ENCODE assay signal across 8 cellular contexts in the genomic region with DNA sequence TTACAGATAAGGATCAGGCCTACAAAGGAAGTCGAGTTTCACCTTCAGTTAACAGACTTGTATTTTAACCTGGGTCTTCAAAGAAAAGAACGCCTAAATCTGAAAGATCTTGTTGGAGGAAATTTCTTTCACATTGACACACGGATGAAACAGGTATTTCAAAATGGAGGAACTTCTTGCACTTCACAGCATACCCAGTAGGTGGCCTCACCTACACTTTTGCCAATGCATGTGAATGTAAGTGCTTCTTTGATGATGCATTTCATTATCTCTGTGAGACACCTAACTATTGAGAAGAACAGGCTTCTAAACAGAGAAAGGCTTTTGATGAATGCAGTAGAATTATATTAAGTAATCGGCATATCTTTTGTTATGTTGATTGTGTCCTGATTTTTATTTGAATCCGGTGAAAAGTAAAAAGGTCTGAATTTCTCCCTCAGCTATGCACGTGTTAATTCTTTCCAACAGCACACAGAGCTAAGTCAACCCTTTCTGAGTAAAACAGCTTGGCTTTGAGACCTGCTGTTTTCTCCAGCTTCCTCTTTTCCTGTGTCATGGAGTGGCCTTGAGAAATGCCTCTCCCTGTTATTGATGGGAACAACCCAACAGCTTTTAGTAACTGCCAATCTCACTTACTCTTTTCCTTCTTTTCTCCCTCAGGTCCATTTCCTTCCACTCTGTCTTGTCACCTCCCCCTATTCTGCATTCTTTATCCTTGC.
DNase-seq lines count a peak whose midpoint lies in the region; ATAC-seq, FAIRE-seq and TF ChIP-seq lines count a peak whose summit lies in the region.

No MANE protein-coding gene starts in this region.

- intact Hi-C loops in dorsolateral prefrontal cortex (cut with DNase I): no loop called here

- H3K27ac ChIP-seq in dorsolateral prefrontal cortex: no peak overlapping the region

- peak; percentile 91 for FAIRE-seq in GM19239 (lab: Jason Lieb, UNC)

- H3K4me3 ChIP-seq in dorsolateral prefrontal cortex: no peak overlapping the region

- no peaks in the 10 kb centered on the region for H3K27me3 ChIP-seq in dorsolateral prefrontal cortex

- DNase-seq in ELR (ENCODE audit: low read depth): peak; percentile 72
- peak; percentile 19 for DNase-seq in GM19239 (ENCODE audit: insufficient read length, low spot score)
- DNase-seq in NCI-H774 (lab: John Stamatoyannopoulos, UW): peak; percentile 21
- DNase-seq in dorsolateral prefrontal cortex: no peak
- peak; percentile 27 for DNase-seq in non-pigmented ciliary epithelial cell (ENCODE audit: low read depth)
- no peak for DNase-seq in cortex of kidney (lab: John Stamatoyannopoulos, UW)
- no peak for DNase-seq in activated gamma-delta T cell (lab: John Stamatoyannopoulos, UW)

- peak in 55 of 56 donors; percentile 16 to 65 (median 42) for TF ChIP-seq CTCF in dorsolateral prefrontal cortex (IDR thresholded peaks at IDR 0.05 in 54 of 56, conservative IDR thresholded peaks at IDR 0.05 in 2 of 56; ENCODE audit: low read depth in 1 of 56, partially characterized antibody in 56 of 56)

- ATAC-seq in HG03108 (IDR thresholded peaks at IDR 0.05; ENCODE audit: unreplicated experiment): peak; percentile 89

Comparison
In these comparisons a context has a peak if more than half of its experiments do, and no peak if none do; other contexts are left out.
1. DNase-seq: peak in ELR (single experiment), GM19239 (single experiment), NCI-H774 (single experiment) and non-pigmented ciliary epithelial cell (single experiment); none in dorsolateral prefrontal cortex (0 of 10), cortex of kidney (single experiment) and activated gamma-delta T cell (single experiment).